18 cellular contexts compared by ENCODE assay signal in the genomic region with DNA sequence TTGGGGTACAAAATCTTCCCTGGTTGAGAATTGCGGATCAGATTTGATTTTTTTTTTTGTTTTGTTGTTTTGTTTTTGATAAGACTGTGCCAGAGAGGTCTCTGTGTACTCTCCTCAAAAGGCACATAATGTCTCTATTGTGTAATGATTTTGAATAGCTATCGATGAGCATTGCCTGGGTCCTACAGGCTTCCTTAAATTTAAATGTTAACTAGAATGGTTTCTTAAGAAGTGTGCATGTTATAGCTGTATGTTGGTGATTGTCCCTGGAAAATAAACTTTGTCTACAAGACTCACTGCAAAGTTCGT.
DNase-seq lines count a peak whose midpoint lies in the region; ATAC-seq, FAIRE-seq and TF ChIP-seq lines count a peak whose summit lies in the region.
"Had no signal": no experiment of that assay in that cellular context is flagged by ENCODE, and none has a peak within 500 bp of the region (broad histone marks: within the 10 kb centered on the region; RNA-seq: fewer than 3 reads in every experiment).

No MANE protein-coding gene starts in this region.

- H3K9me3 ChIP-seq in GM23248 (ENCODE audit: low read depth) (no peaks in the 10 kb centered on the region), endothelial cell of umbilical vein (replicated peaks; ENCODE audit: control insufficient read depth, insufficient read depth, low read length) (no peaks in the 10 kb centered on the region)
- H3K9me3 ChIP-seq: Caco-2, MG63, Peyer's patch had no signal

- H2AFZ ChIP-seq in GM23248 (no peak overlapping the region), endothelial cell of umbilical vein (ENCODE audit: low read depth, low read length) (no peak overlapping the region)

- H3K9me1 ChIP-seq in endothelial cell of umbilical vein (replicated peaks; ENCODE audit: control insufficient read depth, extremely low read depth, insufficient read depth, low read length), result no peaks in the 10 kb centered on the region

- POLR2A ChIA-PET in WTC11 (lab: Charles Lee) (no interaction called here), endothelial cell of umbilical vein (lab: Charles Lee) (no interaction called here)

- peaks cover 21% of the 10 kb centered on the region for H3K4me1 Mint-ChIP-seq in WTC11
- peaks cover 10% of the 10 kb centered on the region for H3K4me1 Mint-ChIP-seq in progenitor cell of endocrine pancreas (ENCODE audit: low read depth)

- H3K4me1 ChIP-seq in GM23248 (ENCODE audit: insufficient read depth), result peaks cover 67% of the 10 kb centered on the region
- H3K4me1 ChIP-seq in endothelial cell of umbilical vein (ENCODE audit: control insufficient read depth, extremely low read depth, insufficient read depth, low read length), result peaks cover 49% of the 10 kb centered on the region
- H3K4me1 ChIP-seq: Peyer's patch had no signal

- no peak for TF ChIP-seq CTCF in WTC11 (IDR thresholded peaks at IDR 0.05)
- no peak for TF ChIP-seq CTCF in endothelial cell of umbilical vein (IDR thresholded peaks at IDR 0.05; ENCODE audit: extremely low read depth in 1 of 2, insufficient read depth in 1 of 2, low read depth in 1 of 2, low read length in 2 of 2)
- no peak for TF ChIP-seq CTCF in progenitor cell of endocrine pancreas (IDR thresholded peaks at IDR 0.05; ENCODE audit: unreplicated experiment)

- no peak for TF ChIP-seq POLR2A in endothelial cell of umbilical vein (IDR thresholded peaks at IDR 0.05; ENCODE audit: low read depth, low read length)

- H3K36me3 ChIP-seq in GM23248 (ENCODE audit: low read depth) (0 out of 2 replicates have a peak, but pooled peaks cover 8% of the 10 kb centered on the region), endothelial cell of umbilical vein (ENCODE audit: control insufficient read depth in 2 of 2, extremely low read depth in 1 of 2, insufficient read depth in 2 of 2, low read length in 2 of 2) (peaks cover 2 to 8% of the 10 kb centered on the region in 2 experiments)

- intact Hi-C loops in endothelial cell of umbilical vein (cut with micrococcal nuclease), result loop anchor here (5.0 kb wide), 3 partner anchors 46 to 764 kb away; no protein-coding TSS in a partner anchor

- CTCF ChIA-PET in WTC11 (lab: Charles Lee) (interaction anchor here (0.5 to 0.8 kb wide), 3 partner anchors 14 to 158 kb away, joined by 3 read pairs; no protein-coding TSS in a partner anchor), endothelial cell of umbilical vein (lab: Charles Lee) (interaction anchor here (0.8 to 3.7 kb wide), 9 partner anchors 12 to 158 kb away, joined by 3 to 11 read pairs (median 3); no protein-coding TSS in a partner anchor)

- no peak for FAIRE-seq in endothelial cell of umbilical vein (lab: Jason Lieb, UNC)

- no peaks in the 10 kb centered on the region for H4K20me1 ChIP-seq in GM23248 (ENCODE audit: insufficient read depth)
- H4K20me1 ChIP-seq in endothelial cell of umbilical vein (replicated peaks; ENCODE audit: control insufficient read depth, extremely low read depth, insufficient read depth, low read length), result no peaks in the 10 kb centered on the region

- no peaks in the 10 kb centered on the region for H3K9me2 ChIP-seq in GM23248 (ENCODE audit: insufficient read depth)

- H3K27ac ChIP-seq in GM23248, result peak overlapping the region; percentile 90
- peak overlapping the region; percentile 97 for H3K27ac ChIP-seq in endothelial cell of umbilical vein (ENCODE audit: insufficient read depth, low read depth, low read length)
- H3K27ac ChIP-seq: Peyer's patch, SK-N-MC had no signal

- no peak overlapping the region for H3K4me3 Mint-ChIP-seq in WTC11
- no peak overlapping the region for H3K4me3 Mint-ChIP-seq in progenitor cell of endocrine pancreas (ENCODE audit: low read depth)

- H3K27ac Mint-ChIP-seq in WTC11, result peak overlapping the region; percentile 35; the same call in 1 of the 2 replicates
- H3K27ac Mint-ChIP-seq in progenitor cell of endocrine pancreas, result peak overlapping the region; percentile 43

- 97% methylated on average over 3 of the region's 3 CpGs for WGBS in GM23248 (ENCODE audit: low coverage in 1 of 2, low lambda C conversion rate in 2 of 2, missing lambda C conversion rate in 2 of 2), 2 experiments

- no peaks in the 10 kb centered on the region for H3K27me3 Mint-ChIP-seq in WTC11 (ENCODE audit: low read depth)
- no peaks in the 10 kb centered on the region for H3K27me3 Mint-ChIP-seq in progenitor cell of endocrine pancreas

- peaks cover 46% of the 10 kb centered on the region for H3F3A ChIP-seq in GM23248 (ENCODE audit: insufficient read depth)

- DNase-seq in GM23248, result no peak
- no peak for DNase-seq in WTC11 (ENCODE audit: low spot score)
- no peak for DNase-seq in endothelial cell of umbilical vein (ENCODE audit: low read depth, low spot score)
- no peak for DNase-seq in progenitor cell of endocrine pancreas (ENCODE audit: low spot score, unreplicated experiment)
- DNase-seq in ureter (ENCODE audit: low spot score), result no peak
- no peak for DNase-seq in C1 segment of cervical spinal cord (lab: John Stamatoyannopoulos, UW)
- DNase-seq: AML-193, Caco-2, DMS153, MG63, NCI-H1092, NCI-H146, NCI-H524, Peyer's patch, Right ventricle myocardium superior had no signal

- dilution Hi-C loops in endothelial cell of umbilical vein (cut with MboI; ENCODE audit: extremely low pct_ligation_motif_present, low sequenced_read_pairs), result no loop called here

- in situ Hi-C loops in GM23248 (cut with MboI), result no loop called here

- peak overlapping the region; percentile 28 for H3K4me2 ChIP-seq in GM23248 (ENCODE audit: unreplicated experiment)
- H3K4me2 ChIP-seq in endothelial cell of umbilical vein (ENCODE audit: insufficient read depth, low read length), result peak overlapping the region; percentile 32

- no TSS peak for BruUV-seq in endothelial cell of umbilical vein (replicated peaks; lab: Mats Ljungman, UMichigan)

- H3K9ac ChIP-seq in GM23248, result no peak overlapping the region
- H3K9ac ChIP-seq in endothelial cell of umbilical vein (replicated peaks; ENCODE audit: extremely low read depth, insufficient read depth, low read length), result peak overlapping the region; percentile 50

- ATAC-seq in WTC11, result no peak
- ATAC-seq in GM18907 (IDR thresholded peaks at IDR 0.05; ENCODE audit: unreplicated experiment), result no peak
- no peak for ATAC-seq in HG02623 (IDR thresholded peaks at IDR 0.05; ENCODE audit: unreplicated experiment)

- no peak overlapping the region for H3K4me3 ChIP-seq in GM23248
- no peak overlapping the region for H3K4me3 ChIP-seq in endothelial cell of umbilical vein (replicated peaks in 1 of 3; ENCODE audit: insufficient read depth in 1 of 3, low read depth in 1 of 3, low read length in 3 of 3)
- H3K4me3 ChIP-seq: MG63, Peyer's patch, SK-N-MC had no signal

- H3K9me3 Mint-ChIP-seq in WTC11 (no peaks in the 10 kb centered on the region), progenitor cell of endocrine pancreas (ENCODE audit: low read depth) (no peaks in the 10 kb centered on the region)

- H3K27me3 ChIP-seq in GM23248 (replicated peaks; ENCODE audit: insufficient read depth) (no peaks in the 10 kb centered on the region), endothelial cell of umbilical vein (ENCODE audit: control insufficient read depth in 2 of 2, insufficient read depth in 2 of 2, low read length in 2 of 2) (no peaks in the 10 kb centered on the region)
- H3K27me3 ChIP-seq: MG63, Peyer's patch had no signal

- H3K79me2 ChIP-seq in GM23248 (ENCODE audit: insufficient read depth) (peaks cover 11% of the 10 kb centered on the region; the same call in 1 of the 2 replicates), endothelial cell of umbilical vein (ENCODE audit: control insufficient read depth, insufficient read depth, low read length) (peaks cover 7% of the 10 kb centered on the region)

- H3K36me3 Mint-ChIP-seq in WTC11 (peaks cover 41% of the 10 kb centered on the region), progenitor cell of endocrine pancreas (ENCODE audit: insufficient read depth) (peaks cover 30% of the 10 kb centered on the region)

TF ChIP-seq in endothelial cell of umbilical vein, 7 proteins besides CTCF, POLR2A, EP300 and RAD21:
- TF ChIP-seq GATA2 (IDR thresholded peaks at IDR 0.05; ENCODE audit: insufficient read depth, insufficient read length, low read depth, low read length) (no peak), FOS (IDR thresholded peaks at IDR 0.05; ENCODE audit: borderline replicate concordance, insufficient read depth, low read length) (no peak)
TF ChIP-seq in endothelial cell of umbilical vein: peak in this region for 0.
